Comparison of ENCODE assay signal across 8 cellular contexts in the genomic region with DNA sequence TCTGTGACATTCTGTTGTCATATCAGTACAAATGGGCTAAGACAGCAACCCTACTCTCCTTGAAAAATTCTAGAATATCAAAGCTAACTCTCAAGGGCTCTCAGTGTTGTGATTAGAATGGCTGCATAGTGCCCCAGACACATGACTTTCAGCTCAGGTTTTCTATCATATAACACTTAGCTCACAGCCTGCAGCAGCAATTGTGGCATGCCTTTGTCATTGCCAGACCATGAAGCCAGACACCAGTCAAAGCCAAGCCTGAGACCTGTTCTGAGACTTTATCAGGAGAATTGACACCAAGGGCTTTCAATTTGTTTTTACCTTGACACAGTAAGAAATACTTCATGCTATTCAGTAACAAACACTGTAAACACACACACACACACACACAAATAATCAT.
"Had no signal": no experiment of that assay in that cellular context is flagged by ENCODE, and none has a peak within 500 bp of the region (broad histone marks: within the 10 kb centered on the region; RNA-seq: fewer than 3 reads in every experiment).

No MANE protein-coding gene starts in this region.

- H3K36me3 ChIP-seq: HAP-1 had no signal

- ATAC-seq: GM23338, HCT116 had no signal

- H3K4me3 ChIP-seq: GM23248, GM23338, HAP-1 had no signal

- H3K9me3 ChIP-seq: HAP-1 had no signal

- H3K9ac ChIP-seq: GM23248 had no signal

- H3K27ac ChIP-seq: GM23248 had no signal

- H3K4me2 ChIP-seq: GM23338 had no signal

- H3K4me1 ChIP-seq: HAP-1 had no signal

- DNase-seq: GM23248, GOT3, H7, H9, HFFc6 had no signal
